Comparison of ENCODE assay signal across 8 cellular contexts in genomic region chr1:148975866-148976537, GRCh38.
DNase-seq lines count a peak whose midpoint lies in the region; ATAC-seq, FAIRE-seq and TF ChIP-seq lines count a peak whose summit lies in the region.
"Not testable (repeated sequence)": the region's sequence is repeated elsewhere in the genome, so short reads cannot be mapped to it uniquely, and the experiment has no call there.

No MANE protein-coding gene starts in this region.

- not testable (repeated sequence) for H3K4me3 ChIP-seq in CD8-positive, alpha-beta T cell (ENCODE audit: low read depth, low read length); smooth muscle cell

- H3K4me1 ChIP-seq in CD8-positive, alpha-beta T cell (ENCODE audit: insufficient read depth, low read length); smooth muscle cell (ENCODE audit: low read depth): not testable (repeated sequence)

- H3K27ac Mint-ChIP-seq in CD8-positive, alpha-beta T cell: peak overlapping the region; percentile 86
- H3K27ac Mint-ChIP-seq in T-cell: peak overlapping the region; percentile 93 to 94
- H3K27ac Mint-ChIP-seq in activated naive CD4-positive, alpha-beta T cell treated with anti-CD3 and anti-CD28 coated beads, Interleukin-2, amount 10 ng/mL, durations not matched to agents 7 days and 5 days: peak overlapping the region; percentile 93
- H3K27ac Mint-ChIP-seq in endothelial cell (ENCODE audit: unreplicated experiment): peak overlapping the region; percentile 90

- not testable (repeated sequence) for H3K4me3 Mint-ChIP-seq in CD8-positive, alpha-beta T cell; endothelial cell (ENCODE audit: unreplicated experiment)
- peak overlapping the region; percentile 49 to 69 (median 65) for H3K4me3 Mint-ChIP-seq in T-cell
- H3K4me3 Mint-ChIP-seq in activated naive CD4-positive, alpha-beta T cell treated with anti-CD3 and anti-CD28 coated beads, Interleukin-2, amount 10 ng/mL, durations not matched to agents 7 days and 5 days: peak overlapping the region; percentile 63

- not testable (repeated sequence) for H3K27ac ChIP-seq in CD8-positive, alpha-beta T cell (ENCODE audit: low read depth, low read length)
- peak overlapping the region; percentile 84 for H3K27ac ChIP-seq in smooth muscle cell (ENCODE audit: low read depth)

- not testable (repeated sequence) for H3K27me3 Mint-ChIP-seq in CD8-positive, alpha-beta T cell (ENCODE audit: low read depth); T-cell; activated naive CD4-positive, alpha-beta T cell treated with anti-CD3 and anti-CD28 coated beads, Interleukin-2, amount 10 ng/mL, durations not matched to agents 7 days and 5 days; endothelial cell (ENCODE audit: unreplicated experiment)

- H3K9me3 Mint-ChIP-seq in CD8-positive, alpha-beta T cell; T-cell; activated naive CD4-positive, alpha-beta T cell treated with anti-CD3 and anti-CD28 coated beads, Interleukin-2, amount 10 ng/mL, durations not matched to agents 7 days and 5 days; endothelial cell (ENCODE audit: unreplicated experiment): not testable (repeated sequence)

- CTCF ChIA-PET in CD8-positive, alpha-beta T cell (lab: Charles Lee); T-cell (lab: Charles Lee); activated naive CD4-positive, alpha-beta T cell treated with anti-CD3 and anti-CD28 coated beads, Interleukin-2, amount 10 ng/mL, durations not matched to agents 7 days and 5 days (lab: Charles Lee): not testable (repeated sequence)

- TF ChIP-seq CTCF in CD8-positive, alpha-beta T cell (IDR thresholded peaks at IDR 0.05); endothelial cell (IDR thresholded peaks at IDR 0.05; ENCODE audit: unreplicated experiment); smooth muscle cell (IDR thresholded peaks at IDR 0.05; ENCODE audit: borderline replicate concordance, insufficient read depth, poor library complexity, severe bottlenecking): not testable (repeated sequence)

- H3K9me3 ChIP-seq in CD8-positive, alpha-beta T cell (ENCODE audit: low read length); smooth muscle cell (replicated peaks; ENCODE audit: low read depth): not testable (repeated sequence)

- FAIRE-seq in GM19239 (lab: Jason Lieb, UNC): peak; percentile 74

- not testable (repeated sequence) for H3K4me1 Mint-ChIP-seq in CD8-positive, alpha-beta T cell (ENCODE audit: low read depth)
- H3K4me1 Mint-ChIP-seq in T-cell: peaks cover 10 to 19% (median 11%) of the 10 kb centered on the region in 3 donors
- H3K4me1 Mint-ChIP-seq in activated naive CD4-positive, alpha-beta T cell treated with anti-CD3 and anti-CD28 coated beads, Interleukin-2, amount 10 ng/mL, durations not matched to agents 7 days and 5 days: peaks cover 19% of the 10 kb centered on the region
- H3K4me1 Mint-ChIP-seq in endothelial cell (ENCODE audit: unreplicated experiment): peaks cover 31% of the 10 kb centered on the region

- not testable (repeated sequence) for H4K20me1 ChIP-seq in smooth muscle cell (ENCODE audit: low read depth)

- peak; percentile 65 for ATAC-seq in CD8-positive, alpha-beta T cell
- ATAC-seq in HG02973 (IDR thresholded peaks at IDR 0.05; ENCODE audit: unreplicated experiment) (peak; percentile 57), T-cell (replicated peaks in 1 of 4) (peak; percentile 76 to 86 (median 82))

- H2AFZ ChIP-seq in smooth muscle cell (ENCODE audit: low read depth): not testable (repeated sequence)

- not testable (repeated sequence) for H3K79me2 ChIP-seq in smooth muscle cell (ENCODE audit: low read depth)

- peaks cover 39% of the 10 kb centered on the region for H3K36me3 Mint-ChIP-seq in CD8-positive, alpha-beta T cell
- peaks cover 43% of the 10 kb centered on the region for H3K36me3 Mint-ChIP-seq in T-cell
- H3K36me3 Mint-ChIP-seq in activated naive CD4-positive, alpha-beta T cell treated with anti-CD3 and anti-CD28 coated beads, Interleukin-2, amount 10 ng/mL, durations not matched to agents 7 days and 5 days: peaks cover 31% of the 10 kb centered on the region
- not testable (repeated sequence) for H3K36me3 Mint-ChIP-seq in endothelial cell (ENCODE audit: low read depth, unreplicated experiment)

- intact Hi-C loops in CD8-positive, alpha-beta T cell (cut with DNase I, micrococcal nuclease): not testable (repeated sequence)

- DNase-seq in CD8-positive, alpha-beta T cell; GM19239 (ENCODE audit: insufficient read length, low spot score); T-cell; activated naive CD4-positive, alpha-beta T cell treated with anti-CD3 and anti-CD28 coated beads, Interleukin-2, amount 10 ng/mL, durations not matched to agents 7 days and 5 days; endothelial cell (ENCODE audit: low spot score); smooth muscle cell (lab: John Stamatoyannopoulos, UW; ENCODE audit: unreplicated experiment): not testable (repeated sequence)
- DNase-seq in M059J (ENCODE audit: low read depth): peak; percentile 49

- H3K9ac ChIP-seq in smooth muscle cell (ENCODE audit: low read depth): peak overlapping the region; percentile 38

- not testable (repeated sequence) for H3F3A ChIP-seq in smooth muscle cell (ENCODE audit: low read depth)

- H3K36me3 ChIP-seq in CD8-positive, alpha-beta T cell (ENCODE audit: insufficient read depth, low read length): not testable (repeated sequence)
- peaks cover 19% of the 10 kb centered on the region for H3K36me3 ChIP-seq in smooth muscle cell (ENCODE audit: low read depth)

- H3K4me2 ChIP-seq in smooth muscle cell: peak overlapping the region; percentile 61

- WGBS in smooth muscle cell (ENCODE audit: low lambda C conversion rate): 13% methylated on average over 1 of the region's 1 CpG

- POLR2A ChIA-PET in CD8-positive, alpha-beta T cell (lab: Charles Lee); T-cell (lab: Charles Lee): not testable (repeated sequence)

- not testable (repeated sequence) for H3K27me3 ChIP-seq in CD8-positive, alpha-beta T cell (ENCODE audit: insufficient read depth, low read length); smooth muscle cell (ENCODE audit: low read depth)
